In genomic region chr6:117920493-117920845, GRCh38 we compare ENCODE assay signal across 13 cellular contexts. TPM values are rescaled to one million over a fixed set of nuclear protein-coding genes. Genes with fewer than 3 reads are reported as not detected.
DNase-seq lines count a peak whose midpoint lies in the region; ATAC-seq and TF ChIP-seq lines count a peak whose summit lies in the region.
"Had no signal": no experiment of that assay in that cellular context is flagged by ENCODE, and none has a peak within 500 bp of the region (broad histone marks: within the 10 kb centered on the region; RNA-seq: fewer than 3 reads in every experiment).

No MANE protein-coding gene starts in this region.

- TF ChIP-seq CTCF in VCaP (conservative IDR thresholded peaks at IDR 0.05): no peak
- TF ChIP-seq CTCF in tibial artery (IDR thresholded peaks at IDR 0.05): no peak
- no peak for TF ChIP-seq CTCF in foreskin keratinocyte (conservative IDR thresholded peaks at IDR 0.05)

- intact Hi-C loops in tibial artery (cut with DNase I; ENCODE audit: low total_unique reads): no loop called here

- H3K36me3 ChIP-seq in tibial artery: no peaks in the 10 kb centered on the region
- H3K36me3 ChIP-seq: colonic mucosa, thyroid gland had no signal

- no peaks in the 10 kb centered on the region for H3K9me3 ChIP-seq in tibial artery
- H3K9me3 ChIP-seq: colonic mucosa, thyroid gland had no signal

- H3K27me3 ChIP-seq in tibial artery: peaks cover 0 to 26% of the 10 kb centered on the region in 2 donors
- peaks cover 22% of the 10 kb centered on the region for H3K27me3 ChIP-seq in foreskin keratinocyte
- H3K27me3 ChIP-seq: colonic mucosa, thyroid gland had no signal

- DNase-seq in SKM-1 treated with dmso at 0.1 percent for 144 hours (lab: John Stamatoyannopoulos, UW; ENCODE audit: unreplicated experiment) (peak; percentile 55), SKM-1 (lab: John Stamatoyannopoulos, UW; ENCODE audit: unreplicated experiment) (no peak), left lobe of liver (ENCODE audit: low spot score) (no peak), tibial artery (no peak), foreskin keratinocyte (no peak), C1 segment of cervical spinal cord (lab: John Stamatoyannopoulos, UW) (no peak)
- DNase-seq: activated naive CD4-positive, alpha-beta T cell treated with anti-CD3 and anti-CD28 coated beads, Interleukin-2, amount 10 ng/mL, durations not matched to agents 7 days and 5 days; colonic mucosa; foreskin melanocyte; mammary epithelial cell had no signal

- peaks cover 0 to 10% (median 9%) of the 10 kb centered on the region in 4 donors for H3K4me1 ChIP-seq in tibial artery
- no peaks in the 10 kb centered on the region for H3K4me1 ChIP-seq in foreskin keratinocyte
- H3K4me1 ChIP-seq: colonic mucosa, thyroid gland had no signal

- H3K27ac ChIP-seq in VCaP: peak overlapping the region; percentile 38; the same call in 1 of the 2 replicates
- H3K27ac ChIP-seq in tibial artery: no peak overlapping the region
- H3K27ac ChIP-seq in foreskin keratinocyte: no peak overlapping the region
- H3K27ac ChIP-seq: colonic mucosa, thyroid gland had no signal

- peak overlapping the region; percentile 23 to 38 for H3K4me3 ChIP-seq in tibial artery
- H3K4me3 ChIP-seq: colonic mucosa had no signal

- ATAC-seq in left lobe of liver (peak; percentile 41), HG03025 (IDR thresholded peaks at IDR 0.05; ENCODE audit: low FRiP score, unreplicated experiment) (no peak), foreskin keratinocyte (no peak)

RNA-seq across cellular contexts. Expression of gene SLC35F1, which starts 13.4 kb away (rescaled TPM):
- total RNA-seq in left lobe of liver (not detected), foreskin keratinocyte (not detected in 2 replicates)
- not detected in 2 replicates for polyA plus RNA-seq in foreskin keratinocyte
- total RNA-seq: mammary epithelial cell had no signal
- polyA plus RNA-seq: mammary epithelial cell had no signal
